In the genomic region with DNA sequence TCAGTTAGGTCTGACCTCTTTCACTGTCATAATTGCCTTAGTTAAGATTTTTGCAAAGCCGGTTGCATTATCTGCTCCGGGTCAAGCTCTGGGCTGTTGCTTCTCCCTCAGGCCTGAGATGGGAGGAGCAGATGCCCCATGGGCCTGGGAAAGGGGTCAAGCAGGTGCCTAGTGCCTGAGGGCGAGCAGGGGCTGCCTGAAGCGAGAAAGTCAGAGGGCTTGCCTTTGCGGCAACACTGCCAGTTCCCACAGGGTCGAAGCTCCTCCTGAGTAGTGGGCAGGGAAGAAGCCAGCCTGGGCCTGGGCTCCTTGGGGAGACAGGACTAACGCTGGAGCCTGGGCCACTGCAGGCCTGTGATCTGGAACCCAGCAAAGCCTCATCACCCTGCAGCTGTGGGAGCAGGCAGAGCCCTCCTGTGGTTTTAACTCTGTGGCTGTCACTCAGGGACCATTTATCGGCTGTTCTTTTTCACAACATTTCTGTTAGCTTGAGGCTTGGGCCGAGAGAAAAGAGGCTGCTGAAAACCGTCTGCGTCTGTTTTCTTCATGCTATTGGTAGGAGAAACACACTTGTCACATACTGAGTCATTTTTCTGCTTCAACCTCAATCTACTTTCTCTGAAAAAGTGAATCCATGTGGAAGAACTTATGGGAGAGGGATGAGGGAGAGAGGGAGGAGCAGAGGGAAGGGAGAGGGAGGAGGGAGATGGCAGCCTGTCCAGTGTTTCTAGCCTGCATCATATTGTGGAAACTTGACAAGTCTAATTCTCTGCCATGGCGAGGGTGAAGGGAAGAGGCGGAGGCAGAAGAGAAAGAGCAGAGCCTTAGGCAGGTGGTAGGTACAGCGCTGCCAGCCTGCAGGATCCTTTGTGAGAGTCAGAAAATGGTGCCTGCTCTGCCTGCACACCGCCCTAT, we compare ENCODE assay signal across 8 cellular contexts.
DNase-seq lines count a peak whose midpoint lies in the region; ATAC-seq, FAIRE-seq and TF ChIP-seq lines count a peak whose summit lies in the region.

No MANE protein-coding gene starts in this region.

- dilution Hi-C loops in mammary epithelial cell (cut with HindIII; ENCODE audit: low sequenced_read_pairs) = no loop called here

- H2AFZ ChIP-seq in mammary epithelial cell (ENCODE audit: low read depth, low read length) (peak overlapping the region; percentile 13), K562 (ENCODE audit: low read depth, low read length) (no peak overlapping the region), smooth muscle cell (ENCODE audit: low read depth) (no peak overlapping the region)

- CTCF ChIA-PET in mammary epithelial cell (lab: Charles Lee; ENCODE audit: low non-redundant PET) = no interaction called here
- CTCF ChIA-PET in K562 (lab: Yijun Ruan, JAX; ENCODE audit: low intra/inter-chr PET ratio) = no interaction called here

- H3K4me2 ChIP-seq in mammary epithelial cell (ENCODE audit: insufficient read depth, low read depth, low read length) (no peak overlapping the region), K562 (ENCODE audit: insufficient read depth, low read length) (no peak overlapping the region), smooth muscle cell (peak overlapping the region; percentile 15)

- no peak overlapping the region for H3K4me3 ChIP-seq in mammary epithelial cell (replicated peaks in 1 of 3; ENCODE audit: insufficient read depth in 1 of 3, low read depth in 2 of 3, low read length in 3 of 3)
- H3K4me3 ChIP-seq in breast epithelium = no peak overlapping the region
- H3K4me3 ChIP-seq in K562 = no peak overlapping the region
- H3K4me3 ChIP-seq in smooth muscle cell = no peak overlapping the region

- in situ Hi-C loops in mammary epithelial cell (cut with MboI; ENCODE audit: low sequenced_read_pairs in 2 of 2) = no loop called here
- in situ Hi-C loops in K562 (cut with MboI) = no loop called here

- H3F3A ChIP-seq in smooth muscle cell (ENCODE audit: low read depth) = peaks cover 21% of the 10 kb centered on the region

- H3K27me3 ChIP-seq in mammary epithelial cell (ENCODE audit: insufficient read depth, low read length) = no peaks in the 10 kb centered on the region
- no peaks in the 10 kb centered on the region for H3K27me3 ChIP-seq in breast epithelium
- no peaks in the 10 kb centered on the region for H3K27me3 ChIP-seq in K562 (ENCODE audit: control insufficient read depth in 2 of 2, insufficient read depth in 2 of 2, low read length in 2 of 2)
- no peaks in the 10 kb centered on the region for H3K27me3 ChIP-seq in smooth muscle cell (ENCODE audit: low read depth)

- no peaks in the 10 kb centered on the region for H3K79me2 ChIP-seq in mammary epithelial cell (ENCODE audit: insufficient read depth, low read length)
- no peaks in the 10 kb centered on the region for H3K79me2 ChIP-seq in K562 (ENCODE audit: control insufficient read depth, insufficient read depth, low read length)
- H3K79me2 ChIP-seq in smooth muscle cell (ENCODE audit: low read depth) = no peaks in the 10 kb centered on the region

- 98% methylated on average over 12 of the region's 15 CpGs for WGBS in mammary epithelial cell (ENCODE audit: low coverage, missing lambda C conversion rate)
- 23% methylated on average over 15 of the region's 15 CpGs for WGBS in K562 (ENCODE audit: insufficient coverage, low coverage, missing lambda C conversion rate)
- WGBS in smooth muscle cell (ENCODE audit: low lambda C conversion rate) = 31% methylated on average over 15 of the region's 15 CpGs

- TF ChIP-seq EP300 in K562 (IDR thresholded peaks at IDR 0.05; ENCODE audit: low read length) = no peak

- 0 out of 4 replicates have a peak, but pooled peaks of 1 of the 2 experiments have one; percentile 12 for TF ChIP-seq RAD21 in K562 (CRISPR knock-in tag; conservative IDR thresholded peaks at IDR 0.05 in 1 of 2, IDR thresholded peaks at IDR 0.05 in 1 of 2)

- POLR2A ChIA-PET in K562 (lab: Yijun Ruan, JAX) = interaction anchor here (0.6 to 1.1 kb wide), 6 partner anchors 10 to 813 kb away, joined by 3 to 5 read pairs (median 3); no protein-coding TSS in a partner anchor

- H3K9ac ChIP-seq in mammary epithelial cell (ENCODE audit: insufficient read depth, low read length) (no peak overlapping the region), K562 (ENCODE audit: insufficient read depth in 1 of 2, low read depth in 2 of 2, low read length in 2 of 2) (peak overlapping the region in 1 of 2 experiments; percentile 54; a peak in 1 of 4 replicates), smooth muscle cell (ENCODE audit: low read depth) (no peak overlapping the region)

- FAIRE-seq in K562 (lab: Jason Lieb, UNC) = peak; percentile 75

- peak; percentile 91 for ATAC-seq in K562
- ATAC-seq in GM18505 (IDR thresholded peaks at IDR 0.05; ENCODE audit: unreplicated experiment) = no peak

- H4K20me1 ChIP-seq in mammary epithelial cell (ENCODE audit: insufficient read depth, low read length) (no peaks in the 10 kb centered on the region), K562 (replicated peaks; ENCODE audit: control insufficient read depth, insufficient read depth, low read length) (no peaks in the 10 kb centered on the region), smooth muscle cell (ENCODE audit: low read depth) (no peaks in the 10 kb centered on the region)

- intact Hi-C loops in mammary epithelial cell (cut with micrococcal nuclease) (no loop called here), breast epithelium (cut with DNase I; ENCODE audit: low total_unique reads) (no loop called here), K562 (cut with micrococcal nuclease) (loop anchor here (5.0 kb wide), 1 partner anchor 42 kb away; no protein-coding TSS in a partner anchor)

- H3K9me1 ChIP-seq in K562 (ENCODE audit: control insufficient read depth, insufficient read depth, low read length) = no peaks in the 10 kb centered on the region

- BruUV-seq in mammary epithelial cell (replicated peaks; lab: Mats Ljungman, UMichigan) (no TSS peak), K562 (replicated peaks; lab: Mats Ljungman, UMichigan) (no TSS peak)

- DNase-seq in mammary epithelial cell (no peak), breast epithelium (ENCODE audit: low spot score in 2 of 2) (no peak), NCI-H2171 treated with DMSO at 0.1 percent for 48 hours (lab: John Stamatoyannopoulos, UW) (peak; percentile 61), K562 (ENCODE audit: extremely low read depth in 1 of 4, low spot score in 3 of 4) (peak; percentile 66 to 85 (median 71)), smooth muscle cell (lab: John Stamatoyannopoulos, UW; ENCODE audit: unreplicated experiment) (peak; percentile 16), medulla oblongata (ENCODE audit: extremely low spot score) (no peak), SKM-1 treated with dmso at 0.1 percent for 144 hours (lab: John Stamatoyannopoulos, UW; ENCODE audit: unreplicated experiment) (no peak)

- no peak for TF ChIP-seq POLR2A in breast epithelium (IDR thresholded peaks at IDR 0.05)
- no peak for TF ChIP-seq POLR2A in K562 (conservative IDR thresholded peaks at IDR 0.05)
- TF ChIP-seq POLR2A in GM18505 (IDR thresholded peaks at IDR 0.05; ENCODE audit: borderline replicate concordance, extremely low read depth, insufficient read depth, insufficient read length) = no peak

- TF ChIP-seq CTCF in mammary epithelial cell (conservative IDR thresholded peaks at IDR 0.05 in 1 of 2, IDR thresholded peaks at IDR 0.05 in 1 of 2; ENCODE audit: extremely low read depth in 1 of 2, insufficient read depth in 1 of 2, low read depth in 1 of 2, low read length in 2 of 2) (no peak), breast epithelium (IDR thresholded peaks at IDR 0.05) (no peak), K562 (IDR thresholded peaks at IDR 0.05 in 2 of 3, conservative IDR thresholded peaks at IDR 0.05 in 1 of 3; ENCODE audit: insufficient read depth in 2 of 3, low read depth in 1 of 3, low read length in 3 of 3) (peak in 2 of 3 experiments; percentile 8 to 11; a peak in 1 of 6 replicates), smooth muscle cell (IDR thresholded peaks at IDR 0.05; ENCODE audit: borderline replicate concordance, insufficient read depth, poor library complexity, severe bottlenecking) (no peak)

- H3K36me3 ChIP-seq in mammary epithelial cell (ENCODE audit: insufficient read depth, low read length) (no peaks in the 10 kb centered on the region), breast epithelium (no peaks in the 10 kb centered on the region), K562 (ENCODE audit: control insufficient read depth, insufficient read depth, low read length) (no peaks in the 10 kb centered on the region), smooth muscle cell (ENCODE audit: low read depth) (no peaks in the 10 kb centered on the region)

- H3K4me1 ChIP-seq in mammary epithelial cell (ENCODE audit: insufficient read depth, low read length) (peaks cover 7% of the 10 kb centered on the region), breast epithelium (no peaks in the 10 kb centered on the region), K562 (replicated peaks in 1 of 2; ENCODE audit: control insufficient read depth in 2 of 2, insufficient read depth in 2 of 2, low read length in 2 of 2) (peaks cover 11 to 25% of the 10 kb centered on the region in 2 experiments), smooth muscle cell (ENCODE audit: low read depth) (peaks cover 24% of the 10 kb centered on the region)

- H3K9me3 ChIP-seq in mammary epithelial cell (replicated peaks; ENCODE audit: insufficient read depth, low read length) (no peaks in the 10 kb centered on the region), breast epithelium (no peaks in the 10 kb centered on the region), K562 (replicated peaks; ENCODE audit: control insufficient read depth, insufficient read depth, low read depth, low read length) (no peaks in the 10 kb centered on the region), smooth muscle cell (replicated peaks; ENCODE audit: low read depth) (no peaks in the 10 kb centered on the region)

- H3K27ac ChIP-seq in mammary epithelial cell (ENCODE audit: insufficient read depth, low read depth, low read length) (no peak overlapping the region), breast epithelium (no peak overlapping the region), K562 (ENCODE audit: extremely low read depth, low read depth, low read length) (0 out of 3 replicates have a peak overlapping the region, but pooled peaks have one; percentile 14), smooth muscle cell (ENCODE audit: low read depth) (peak overlapping the region; percentile 56)

TF ChIP-seq in K562, 482 proteins besides CTCF, POLR2A, EP300 and RAD21 (continues in another document):
- TF ChIP-seq CBFA2T2 (conservative IDR thresholded peaks at IDR 0.05) (peak; percentile 65), JUND (IDR thresholded peaks at IDR 0.05; ENCODE audit: borderline replicate concordance, low read depth, low read length) (0 out of 2 replicates have a peak, but pooled peaks have one; percentile 24), JUND (tag; IDR thresholded peaks at IDR 0.05; ENCODE audit: borderline replicate concordance, low read depth, low read length) (no peak; the same call in 2 of the 3 replicates), TEAD4 (IDR thresholded peaks at IDR 0.05; ENCODE audit: low read length) (peak; percentile 40; the same call in 1 of the 2 replicates), TEAD4 (CRISPR knock-in tag; IDR thresholded peaks at IDR 0.05; ENCODE audit: borderline replicate concordance) (no peak), ZNF584 (CRISPR knock-in tag; IDR thresholded peaks at IDR 0.05; ENCODE audit: low read depth) (peak; percentile 43; the same call in 1 of the 2 replicates), C11orf30 (IDR thresholded peaks at IDR 0.05; ENCODE audit: low read depth) (no peak)

Comparison
In these comparisons a context has a peak if more than half of its experiments do, and no peak if none do; other contexts are left out.
1. DNase-seq: peak in NCI-H2171 treated with DMSO at 0.1 percent for 48 hours (single experiment), K562 (4 of 4) and smooth muscle cell (single experiment); none in mammary epithelial cell (single experiment), breast epithelium (0 of 2), medulla oblongata (single experiment) and SKM-1 treated with dmso at 0.1 percent for 144 hours (single experiment).
2. H3K27ac ChIP-seq: peak in K562 (single experiment) and smooth muscle cell (single experiment); none in mammary epithelial cell (single experiment) and breast epithelium (0 of 2).
3. CTCF ChIP-seq: peak in K562 (2 of 3); none in mammary epithelial cell (0 of 2), breast epithelium (0 of 3) and smooth muscle cell (single experiment).